22 cellular contexts compared by ENCODE assay signal in the genomic region with DNA sequence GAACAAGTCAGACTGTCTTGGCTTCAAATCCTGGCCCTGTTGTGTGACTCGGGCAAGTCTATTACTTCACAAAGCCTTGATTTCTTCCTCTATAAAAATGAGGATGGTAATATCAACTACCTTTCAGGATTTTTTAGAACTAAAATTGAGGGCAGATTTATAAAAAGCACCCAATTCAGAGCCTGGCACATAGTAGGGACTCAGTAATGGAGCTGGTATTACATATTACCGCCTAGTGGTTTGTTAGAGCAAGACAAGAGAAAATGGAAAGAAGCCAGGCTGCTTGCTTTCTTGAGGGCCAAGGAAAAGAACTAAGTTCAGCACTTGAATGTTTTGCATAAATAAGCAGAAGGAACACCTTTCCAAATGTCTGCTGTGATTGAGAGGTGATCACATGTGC.
"Had no signal": no experiment of that assay in that cellular context is flagged by ENCODE, and none has a peak within 500 bp of the region (broad histone marks: within the 10 kb centered on the region; RNA-seq: fewer than 3 reads in every experiment).

No MANE protein-coding gene starts in this region.

- ATAC-seq: activated T-cell treated with anti-CD3 and anti-CD28 coated beads, Interleukin-2, amount 50 U/mL, for 72 hours had no signal

- H2AFZ ChIP-seq: PC-9 had no signal

- H3K27me3 ChIP-seq: cardiac muscle cell had no signal

- H3K27me3 Mint-ChIP-seq: activated CD4-positive, alpha-beta memory T cell treated with anti-CD3 and anti-CD28 coated beads for 36 hours; activated CD4-positive, alpha-beta T cell treated with anti-CD3 and anti-CD28 coated beads, Interleukin-2, amount 10 ng/mL, durations not matched to agents 7 days and 5 days; activated naive CD4-positive, alpha-beta T cell treated with anti-CD3 and anti-CD28 coated beads, Interleukin-2, amount 50 U/mL, for 24 hours; brain had no signal

- DNase-seq: activated CD4-positive, alpha-beta memory T cell treated with anti-CD3 and anti-CD28 coated beads for 36 hours; activated CD4-positive, alpha-beta T cell treated with anti-CD3 and anti-CD28 coated beads, Interleukin-2, amount 10 ng/mL, durations not matched to agents 7 days and 5 days; activated CD4-positive, CD25-positive, alpha-beta regulatory T cell; activated CD8-positive, alpha-beta memory T cell treated with anti-CD3 and anti-CD28 coated beads for 24 hours; activated T-cell treated with anti-CD3 and anti-CD28 coated beads, Interleukin-2, amount 50 U/mL, for 72 hours; aorta; KG1; NCI-H1105; NCI-H1436 treated with DMSO at 0.1 percent for 48 hours; NCI-H187; NCI-H2081; NCI-H510A treated with DMSO at 0.1 percent for 48 hours; NCI-H69; NK-92 treated with Interleukin-12 subunit alpha and Interleukin-12 subunit beta, amount 100 ng/mL, for 24 hours; PC-9; SHP77 treated with DMSO at 0.1 percent for 48 hours; T-helper 2 cell; T1000 had no signal

- H3K4me2 ChIP-seq: PC-9 had no signal

- H3K27ac ChIP-seq: cardiac muscle cell, PC-9, VCaP had no signal

- H3K4me3 Mint-ChIP-seq: activated CD4-positive, alpha-beta memory T cell treated with anti-CD3 and anti-CD28 coated beads for 36 hours; activated CD4-positive, alpha-beta T cell treated with anti-CD3 and anti-CD28 coated beads, Interleukin-2, amount 10 ng/mL, durations not matched to agents 7 days and 5 days; activated naive CD4-positive, alpha-beta T cell treated with anti-CD3 and anti-CD28 coated beads, Interleukin-2, amount 50 U/mL, for 24 hours; activated T-cell treated with anti-CD3 and anti-CD28 coated beads, Interleukin-2, amount 50 U/mL, for 72 hours; brain had no signal

- H3K4me3 ChIP-seq: cardiac muscle cell, PC-9 had no signal

- H3K4me1 Mint-ChIP-seq: activated CD4-positive, alpha-beta T cell treated with anti-CD3 and anti-CD28 coated beads, Interleukin-2, amount 10 ng/mL, durations not matched to agents 7 days and 5 days; activated naive CD4-positive, alpha-beta T cell treated with anti-CD3 and anti-CD28 coated beads, Interleukin-2, amount 50 U/mL, for 24 hours; brain had no signal

- H3K9me3 Mint-ChIP-seq: activated CD4-positive, alpha-beta memory T cell treated with anti-CD3 and anti-CD28 coated beads for 36 hours; activated CD4-positive, alpha-beta T cell treated with anti-CD3 and anti-CD28 coated beads, Interleukin-2, amount 10 ng/mL, durations not matched to agents 7 days and 5 days; activated naive CD4-positive, alpha-beta T cell treated with anti-CD3 and anti-CD28 coated beads, Interleukin-2, amount 50 U/mL, for 24 hours; activated T-cell treated with anti-CD3 and anti-CD28 coated beads, Interleukin-2, amount 50 U/mL, for 72 hours; brain had no signal

- H3K27ac Mint-ChIP-seq: activated CD4-positive, alpha-beta memory T cell treated with anti-CD3 and anti-CD28 coated beads for 36 hours; activated CD4-positive, alpha-beta T cell treated with anti-CD3 and anti-CD28 coated beads, Interleukin-2, amount 10 ng/mL, durations not matched to agents 7 days and 5 days; activated naive CD4-positive, alpha-beta T cell treated with anti-CD3 and anti-CD28 coated beads, Interleukin-2, amount 50 U/mL, for 24 hours had no signal
